Comparison of ENCODE assay signal across 1 cellular context in the genomic region with DNA sequence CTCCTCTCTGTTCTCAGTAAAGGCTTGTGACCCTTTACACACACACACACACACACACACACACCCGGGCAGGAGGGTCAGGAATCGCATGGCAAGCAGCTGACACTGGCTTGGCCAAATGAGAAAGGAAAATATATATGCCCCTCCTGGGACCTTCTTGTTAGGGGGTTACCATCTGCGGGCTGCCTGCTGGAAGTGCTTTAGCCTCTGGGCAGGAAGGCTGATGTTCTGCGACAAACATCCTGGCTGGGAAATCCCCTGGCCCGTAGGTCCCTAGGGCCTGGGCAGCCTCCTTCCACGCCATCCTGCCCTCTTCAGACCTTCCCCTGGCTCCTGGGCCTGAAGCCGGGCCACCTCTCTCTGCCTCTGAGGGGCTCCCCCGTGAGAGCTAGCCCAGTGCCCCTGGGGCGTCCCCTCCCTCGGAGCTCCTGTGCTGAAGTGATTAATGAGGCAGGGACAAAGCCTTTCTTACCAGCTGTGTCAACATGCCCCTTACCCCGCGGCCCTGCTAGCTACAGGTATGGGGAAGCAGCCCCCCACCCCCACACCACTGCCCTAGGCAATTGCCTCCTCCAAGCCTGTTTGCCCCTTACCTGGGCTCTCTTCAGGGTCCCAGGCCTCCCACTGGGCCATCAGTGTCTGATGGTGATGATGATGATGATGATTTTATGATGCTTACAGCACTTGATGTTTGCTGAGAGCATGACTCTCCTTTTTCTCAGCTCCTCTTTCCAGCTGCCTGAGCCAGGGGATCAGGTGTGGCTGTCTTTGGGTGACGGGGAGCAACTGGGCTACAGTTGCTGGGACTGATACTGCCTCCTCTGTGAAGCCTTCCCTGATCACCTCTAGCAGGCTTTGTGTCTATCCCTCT.
TF ChIP-seq lines count a peak whose summit lies in the region.

No MANE protein-coding gene starts in this region.

TF ChIP-seq in HepG2, 621 proteins besides CTCF, POLR2A, EP300 and RAD21 (continued from another document and continues in another):
- TF ChIP-seq ZEB1 (IDR thresholded peaks at IDR 0.05; ENCODE audit: insufficient replicate concordance, low read depth): peak; percentile 7
- no peak for TF ChIP-seq SMYD3 (CRISPR knock-in tag; IDR thresholded peaks at IDR 0.05)
- TF ChIP-seq IRF9 (CRISPR knock-in tag; IDR thresholded peaks at IDR 0.05; ENCODE audit: borderline replicate concordance): no peak
- TF ChIP-seq ZFP36 (IDR thresholded peaks at IDR 0.05; ENCODE audit: borderline replicate concordance, low read depth, low read length, partially characterized antibody): peak; percentile 78
- TF ChIP-seq YY1 (IDR thresholded peaks at IDR 0.05; ENCODE audit: insufficient read depth, insufficient replicate concordance, low read depth, low read length): no peak
- no peak for TF ChIP-seq TBX3 (IDR thresholded peaks at IDR 0.05; ENCODE audit: borderline replicate concordance)
- TF ChIP-seq, protein P1, sequence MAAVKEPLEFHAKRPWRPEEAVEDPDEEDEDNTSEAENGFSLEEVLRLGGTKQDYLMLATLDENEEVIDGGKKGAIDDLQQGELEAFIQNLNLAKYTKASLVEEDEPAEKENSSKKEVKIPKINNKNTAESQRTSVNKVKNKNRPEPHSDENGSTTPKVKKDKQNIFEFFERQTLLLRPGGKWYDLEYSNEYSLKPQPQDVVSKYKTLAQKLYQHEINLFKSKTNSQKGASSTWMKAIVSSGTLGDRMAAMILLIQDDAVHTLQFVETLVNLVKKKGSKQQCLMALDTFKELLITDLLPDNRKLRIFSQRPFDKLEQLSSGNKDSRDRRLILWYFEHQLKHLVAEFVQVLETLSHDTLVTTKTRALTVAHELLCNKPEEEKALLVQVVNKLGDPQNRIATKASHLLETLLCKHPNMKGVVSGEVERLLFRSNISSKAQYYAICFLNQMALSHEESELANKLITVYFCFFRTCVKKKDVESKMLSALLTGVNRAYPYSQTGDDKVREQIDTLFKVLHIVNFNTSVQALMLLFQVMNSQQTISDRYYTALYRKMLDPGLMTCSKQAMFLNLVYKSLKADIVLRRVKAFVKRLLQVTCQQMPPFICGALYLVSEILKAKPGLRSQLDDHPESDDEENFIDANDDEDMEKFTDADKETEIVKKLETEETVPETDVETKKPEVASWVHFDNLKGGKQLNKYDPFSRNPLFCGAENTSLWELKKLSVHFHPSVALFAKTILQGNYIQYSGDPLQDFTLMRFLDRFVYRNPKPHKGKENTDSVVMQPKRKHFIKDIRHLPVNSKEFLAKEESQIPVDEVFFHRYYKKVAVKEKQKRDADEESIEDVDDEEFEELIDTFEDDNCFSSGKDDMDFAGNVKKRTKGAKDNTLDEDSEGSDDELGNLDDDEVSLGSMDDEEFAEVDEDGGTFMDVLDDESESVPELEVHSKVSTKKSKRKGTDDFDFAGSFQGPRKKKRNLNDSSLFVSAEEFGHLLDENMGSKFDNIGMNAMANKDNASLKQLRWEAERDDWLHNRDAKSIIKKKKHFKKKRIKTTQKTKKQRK (IDR thresholded peaks at IDR 0.05; ENCODE audit: low read length): no peak
- TF ChIP-seq ZFAT (CRISPR knock-in tag; conservative IDR thresholded peaks at IDR 0.05): no peak
- TF ChIP-seq, protein P2, sequence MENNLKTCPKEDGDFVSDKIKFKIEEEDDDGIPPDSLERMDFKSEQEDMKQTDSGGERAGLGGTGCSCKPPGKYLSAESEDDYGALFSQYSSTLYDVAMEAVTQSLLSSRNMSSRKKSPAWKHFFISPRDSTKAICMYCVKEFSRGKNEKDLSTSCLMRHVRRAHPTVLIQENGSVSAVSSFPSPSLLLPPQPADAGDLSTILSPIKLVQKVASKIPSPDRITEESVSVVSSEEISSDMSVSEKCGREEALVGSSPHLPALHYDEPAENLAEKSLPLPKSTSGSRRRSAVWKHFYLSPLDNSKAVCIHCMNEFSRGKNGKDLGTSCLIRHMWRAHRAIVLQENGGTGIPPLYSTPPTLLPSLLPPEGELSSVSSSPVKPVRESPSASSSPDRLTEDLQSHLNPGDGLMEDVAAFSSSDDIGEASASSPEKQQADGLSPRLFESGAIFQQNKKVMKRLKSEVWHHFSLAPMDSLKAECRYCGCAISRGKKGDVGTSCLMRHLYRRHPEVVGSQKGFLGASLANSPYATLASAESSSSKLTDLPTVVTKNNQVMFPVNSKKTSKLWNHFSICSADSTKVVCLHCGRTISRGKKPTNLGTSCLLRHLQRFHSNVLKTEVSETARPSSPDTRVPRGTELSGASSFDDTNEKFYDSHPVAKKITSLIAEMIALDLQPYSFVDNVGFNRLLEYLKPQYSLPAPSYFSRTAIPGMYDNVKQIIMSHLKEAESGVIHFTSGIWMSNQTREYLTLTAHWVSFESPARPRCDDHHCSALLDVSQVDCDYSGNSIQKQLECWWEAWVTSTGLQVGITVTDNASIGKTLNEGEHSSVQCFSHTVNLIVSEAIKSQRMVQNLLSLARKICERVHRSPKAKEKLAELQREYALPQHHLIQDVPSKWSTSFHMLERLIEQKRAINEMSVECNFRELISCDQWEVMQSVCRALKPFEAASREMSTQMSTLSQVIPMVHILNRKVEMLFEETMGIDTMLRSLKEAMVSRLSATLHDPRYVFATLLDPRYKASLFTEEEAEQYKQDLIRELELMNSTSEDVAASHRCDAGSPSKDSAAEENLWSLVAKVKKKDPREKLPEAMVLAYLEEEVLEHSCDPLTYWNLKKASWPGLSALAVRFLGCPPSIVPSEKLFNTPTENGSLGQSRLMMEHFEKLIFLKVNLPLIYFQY (CRISPR knock-in tag; IDR thresholded peaks at IDR 0.05; ENCODE audit: borderline replicate concordance): 0 out of 2 replicates have a peak, but pooled peaks have one; percentile 46
- 0 out of 2 replicates have a peak, but pooled peaks have one; percentile 18 for TF ChIP-seq MEIS1 (CRISPR knock-in tag; IDR thresholded peaks at IDR 0.05; ENCODE audit: borderline replicate concordance)
- peak; percentile 65 for TF ChIP-seq TEAD3 (CRISPR knock-in tag; optimal IDR thresholded peaks at IDR 0.05; ENCODE audit: borderline replicate concordance)
- TF ChIP-seq BORCS8-MEF2B (CRISPR knock-in tag; IDR thresholded peaks at IDR 0.05): no peak
- 0 out of 2 replicates have a peak, but pooled peaks have one; percentile 26 for TF ChIP-seq ZHX1 (CRISPR knock-in tag; IDR thresholded peaks at IDR 0.05; ENCODE audit: low read depth)
- TF ChIP-seq STAG1 (CRISPR knock-in tag; IDR thresholded peaks at IDR 0.05): peak; percentile 36; the same call in 1 of the 2 replicates
- TF ChIP-seq FOXK1 (CRISPR knock-in tag; IDR thresholded peaks at IDR 0.05; ENCODE audit: borderline replicate concordance, low read depth): 0 out of 2 replicates have a peak, but pooled peaks have one; percentile 45
- TF ChIP-seq ELF1 (CRISPR knock-in tag; IDR thresholded peaks at IDR 0.05): peak; percentile 34; the same call in 1 of the 2 replicates
- no peak for TF ChIP-seq ZNF253 (CRISPR knock-in tag; IDR thresholded peaks at IDR 0.05; ENCODE audit: borderline replicate concordance)
- TF ChIP-seq ZSCAN12 (CRISPR knock-in tag; IDR thresholded peaks at IDR 0.05): no peak
- TF ChIP-seq FIP1L1 (IDR thresholded peaks at IDR 0.05; ENCODE audit: borderline replicate concordance, insufficient read depth, low read depth, low read length): no peak
- TF ChIP-seq SRF (IDR thresholded peaks at IDR 0.05; ENCODE audit: low read depth, low read length): no peak
- TF ChIP-seq THAP9 (CRISPR knock-in tag; IDR thresholded peaks at IDR 0.05; ENCODE audit: borderline replicate concordance): peak; percentile 35; the same call in 1 of the 2 replicates
- TF ChIP-seq KDM2A (CRISPR knock-in tag; IDR thresholded peaks at IDR 0.05; ENCODE audit: borderline replicate concordance, low read depth): no peak
- 0 out of 2 replicates have a peak, but pooled peaks have one; percentile 21 for TF ChIP-seq ZNF609 (CRISPR knock-in tag; IDR thresholded peaks at IDR 0.05; ENCODE audit: borderline replicate concordance)
- no peak for TF ChIP-seq ZNF441 (CRISPR knock-in tag; IDR thresholded peaks at IDR 0.05; ENCODE audit: borderline replicate concordance)
- TF ChIP-seq HIVEP1 (CRISPR knock-in tag; IDR thresholded peaks at IDR 0.05): no peak
- TF ChIP-seq RXRA (CRISPR knock-in tag; IDR thresholded peaks at IDR 0.05): no peak
- TF ChIP-seq TAF15 (IDR thresholded peaks at IDR 0.05; ENCODE audit: low read depth, low read length, poor library complexity, severe bottlenecking): no peak
- peak; percentile 18; the same call in 1 of the 2 replicates for TF ChIP-seq NR2F6 (IDR thresholded peaks at IDR 0.05)
- TF ChIP-seq NR2F6 (CRISPR knock-in tag; IDR thresholded peaks at IDR 0.05): 0 out of 2 replicates have a peak, but pooled peaks have one; percentile 44
- TF ChIP-seq NFKB2 (CRISPR knock-in tag; IDR thresholded peaks at IDR 0.05; ENCODE audit: borderline replicate concordance): no peak; the same call in 1 of the 2 replicates
- no peak for TF ChIP-seq MBD4 (IDR thresholded peaks at IDR 0.05; ENCODE audit: borderline replicate concordance, low read length)
- TF ChIP-seq ZNF746 (CRISPR knock-in tag; IDR thresholded peaks at IDR 0.05): no peak; the same call in 1 of the 2 replicates
- peak; percentile 26 for TF ChIP-seq SP4 (CRISPR knock-in tag; IDR thresholded peaks at IDR 0.05)
- TF ChIP-seq CHD2 (IDR thresholded peaks at IDR 0.05; ENCODE audit: low read depth, low read length): no peak
